ENCODE assay signal across 12 cellular contexts in the genomic region with DNA sequence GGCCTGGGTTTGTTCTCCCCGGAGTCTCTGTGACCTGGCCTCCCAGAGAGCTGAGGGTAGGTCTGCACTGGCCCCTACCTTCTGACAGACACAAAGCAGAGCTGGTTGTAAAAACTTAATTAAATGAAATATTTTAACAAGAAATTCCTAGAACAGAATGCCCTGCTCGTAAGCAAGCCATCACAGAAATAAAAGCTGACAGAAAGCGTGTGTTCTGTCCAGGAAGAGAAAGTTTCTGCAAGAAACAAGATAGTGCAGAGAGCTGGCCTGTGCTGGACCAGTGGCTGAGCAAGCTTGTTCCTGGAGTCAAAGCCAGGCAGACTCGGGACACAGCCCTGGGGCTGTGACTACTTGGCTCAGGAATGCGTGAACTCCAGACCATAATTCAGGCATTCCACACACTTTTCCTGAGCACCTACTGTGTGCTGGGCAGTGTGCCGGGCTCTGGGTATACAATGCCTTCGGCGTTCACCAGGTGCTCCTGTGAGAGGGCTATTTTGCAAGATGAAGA. TPM values are rescaled to one million over a fixed set of nuclear protein-coding genes. Genes with fewer than 3 reads are reported as not detected.
DNase-seq lines count a peak whose midpoint lies in the region; ATAC-seq and TF ChIP-seq lines count a peak whose summit lies in the region.
"Had no signal": no experiment of that assay in that cellular context is flagged by ENCODE, and none has a peak within 500 bp of the region (broad histone marks: within the 10 kb centered on the region; RNA-seq: fewer than 3 reads in every experiment).

No MANE protein-coding gene starts in this region.

- H3K4me1 Mint-ChIP-seq in H9 = peaks cover 0 to 4% of the 10 kb centered on the region in 2 experiments; a peak in 1 of 4 replicates
- H3K4me1 Mint-ChIP-seq in T-cell = no peaks in the 10 kb centered on the region
- H3K4me1 Mint-ChIP-seq: activated naive CD8-positive, alpha-beta T cell treated with anti-CD3 and anti-CD28 coated beads, Interleukin-2, amount 10 ng/mL, durations not matched to agents 7 days and 5 days had no signal

- H2BK120ac ChIP-seq in H9 (ENCODE audit: low read depth, low read length, poor library complexity, severe bottlenecking) = no peak overlapping the region

- no peak overlapping the region for H2AFZ ChIP-seq in H9 (ENCODE audit: low read length)

- H3K27ac ChIP-seq in H9 (ENCODE audit: insufficient read length, low read depth, low read length) (no peak overlapping the region), thoracic aorta (peak overlapping the region; percentile 79 to 83)
- H3K27ac ChIP-seq: right lobe of liver had no signal

- no peaks in the 10 kb centered on the region for H3K23me2 ChIP-seq in H9 (ENCODE audit: insufficient read length, low read depth, low read length, poor library complexity, severe bottlenecking)

- no peak overlapping the region for H3K4me2 ChIP-seq in H9 (ENCODE audit: insufficient read depth, insufficient read length, low read length)

- H3K27me3 Mint-ChIP-seq in H9 (ENCODE audit: low read depth) (no peaks in the 10 kb centered on the region; the same call in none of the 2 replicates), T-cell (peaks cover 6 to 10% of the 10 kb centered on the region in 2 donors)
- H3K27me3 Mint-ChIP-seq: activated naive CD8-positive, alpha-beta T cell treated with anti-CD3 and anti-CD28 coated beads, Interleukin-2, amount 10 ng/mL, durations not matched to agents 7 days and 5 days had no signal

- H4K5ac ChIP-seq in H9 (ENCODE audit: insufficient read length, low read depth, low read length) = no peak overlapping the region

- no peak overlapping the region for H3K14ac ChIP-seq in H9 (ENCODE audit: insufficient read depth, low read length)

- no peak overlapping the region for H2BK12ac ChIP-seq in H9 (ENCODE audit: insufficient read length, low read depth, low read length)

- POLR2A ChIA-PET in T-cell (lab: Charles Lee) = no interaction called here

- H3K4me1 ChIP-seq in H9 (ENCODE audit: insufficient read depth, low read length) (no peaks in the 10 kb centered on the region; the same call in 1 of the 2 replicates), thoracic aorta (ENCODE audit: control insufficient read depth in 1 of 2, low read depth in 2 of 2) (peaks cover 12 to 39% of the 10 kb centered on the region in 2 donors)
- H3K4me1 ChIP-seq: right lobe of liver had no signal

- H3K27me3 ChIP-seq in H9 (ENCODE audit: insufficient read depth, low read length) = no peaks in the 10 kb centered on the region
- H3K27me3 ChIP-seq in thoracic aorta (replicated peaks; ENCODE audit: insufficient read depth) = no peaks in the 10 kb centered on the region
- H3K27me3 ChIP-seq: right lobe of liver had no signal

- ATAC-seq in thoracic aorta (ENCODE audit: insufficient number of reproducible peaks, low FRiP score, low read depth) (peak; percentile 59), HG03095 (IDR thresholded peaks at IDR 0.05; ENCODE audit: unreplicated experiment) (no peak), T-cell (replicated peaks in 1 of 4) (no peak), HG02588 (IDR thresholded peaks at IDR 0.05; ENCODE audit: unreplicated experiment) (no peak)
- ATAC-seq: activated CD8-positive, alpha-beta T cell treated with anti-CD3 and anti-CD28 coated beads, Interleukin-2, amount 10 ng/mL, durations not matched to agents 7 days and 5 days; left colon had no signal

- no peaks in the 10 kb centered on the region for H3K79me2 ChIP-seq in H9 (ENCODE audit: insufficient read depth, low read length)

- CTCF ChIA-PET in T-cell (lab: Charles Lee) = no interaction called here

- no peak overlapping the region for H4K8ac ChIP-seq in H9 (replicated peaks; ENCODE audit: insufficient read length, low read depth, low read length)

- no peak overlapping the region for H2BK15ac ChIP-seq in H9 (ENCODE audit: low read depth, low read length)

- H3K27ac Mint-ChIP-seq in H9 = no peak overlapping the region
- no peak overlapping the region for H3K27ac Mint-ChIP-seq in T-cell
- H3K27ac Mint-ChIP-seq: activated CD8-positive, alpha-beta T cell treated with anti-CD3 and anti-CD28 coated beads, Interleukin-2, amount 10 ng/mL, durations not matched to agents 7 days and 5 days; activated naive CD8-positive, alpha-beta T cell treated with anti-CD3 and anti-CD28 coated beads, Interleukin-2, amount 10 ng/mL, durations not matched to agents 7 days and 5 days had no signal

- no peaks in the 10 kb centered on the region for H4K20me1 ChIP-seq in H9 (ENCODE audit: control insufficient read depth, insufficient read depth, insufficient read length)

- no peak overlapping the region for H3K18ac ChIP-seq in H9 (ENCODE audit: insufficient read length, low read depth, low read length)

- H3K36me3 ChIP-seq in thoracic aorta = no peaks in the 10 kb centered on the region
- H3K36me3 ChIP-seq: right lobe of liver had no signal

- H3K79me1 ChIP-seq in H9 (ENCODE audit: insufficient read depth, low read depth, low read length, poor library complexity, severe bottlenecking) = no peaks in the 10 kb centered on the region

- no peaks in the 10 kb centered on the region for H3K36me3 Mint-ChIP-seq in H9 (ENCODE audit: insufficient read depth in 1 of 3, low read depth in 3 of 3)
- H3K36me3 Mint-ChIP-seq in T-cell = no peaks in the 10 kb centered on the region
- H3K36me3 Mint-ChIP-seq: activated naive CD8-positive, alpha-beta T cell treated with anti-CD3 and anti-CD28 coated beads, Interleukin-2, amount 10 ng/mL, durations not matched to agents 7 days and 5 days had no signal

- H3K4ac ChIP-seq in H9 (ENCODE audit: low read depth, low read length) = no peak overlapping the region

- TF ChIP-seq CTCF in H9 (conservative IDR thresholded peaks at IDR 0.05) (no peak), thoracic aorta (IDR thresholded peaks at IDR 0.05) (no peak)

- H3K9me3 Mint-ChIP-seq in H9 (no peaks in the 10 kb centered on the region), T-cell (no peaks in the 10 kb centered on the region)
- H3K9me3 Mint-ChIP-seq: activated naive CD8-positive, alpha-beta T cell treated with anti-CD3 and anti-CD28 coated beads, Interleukin-2, amount 10 ng/mL, durations not matched to agents 7 days and 5 days had no signal

- WGBS in H9 (ENCODE audit: extremely low coverage, insufficient read length, low lambda C conversion rate) = no CpG with 5 or more reads among the region's 8 CpGs

- DNase-seq in H9 (peak; percentile 46), amniotic epithelial cell (ENCODE audit: low read depth) (peak; percentile 17), islet precursor cell (peak; percentile 96), thoracic aorta (ENCODE audit: low spot score) (peak; percentile 18), NCI-H446 treated with DMSO at 0.1 percent for 48 hours (lab: John Stamatoyannopoulos, UW) (no peak), T-cell (no peak)
- DNase-seq: activated CD8-positive, alpha-beta T cell treated with anti-CD3 and anti-CD28 coated beads, Interleukin-2, amount 10 ng/mL, durations not matched to agents 7 days and 5 days; activated naive CD8-positive, alpha-beta T cell treated with anti-CD3 and anti-CD28 coated beads, Interleukin-2, amount 10 ng/mL, durations not matched to agents 7 days and 5 days; left colon; right lobe of liver had no signal

- no peak overlapping the region for H2AK5ac ChIP-seq in H9 (ENCODE audit: insufficient read length, low read length)

- no peak overlapping the region for H2BK5ac ChIP-seq in H9 (ENCODE audit: insufficient read length, low read length)

- H3K56ac ChIP-seq in H9 (ENCODE audit: insufficient read length, low read depth, low read length) = no peak overlapping the region

- no peaks in the 10 kb centered on the region for H3K9me3 ChIP-seq in H9 (ENCODE audit: control insufficient read depth, low read depth, low read length)
- no peaks in the 10 kb centered on the region for H3K9me3 ChIP-seq in thoracic aorta
- H3K9me3 ChIP-seq: right lobe of liver had no signal

- H3K9ac ChIP-seq in H9 (ENCODE audit: extremely low read depth, insufficient read length, low read length) = no peak overlapping the region

- H3K4me3 ChIP-seq in thoracic aorta = no peak overlapping the region
- H3K4me3 ChIP-seq: right lobe of liver had no signal

- no peak overlapping the region for H3T11ph ChIP-seq in H9 (ENCODE audit: low read length)

- H3K4me3 Mint-ChIP-seq in H9 = no peak overlapping the region
- H3K4me3 Mint-ChIP-seq in T-cell = no peak overlapping the region
- H3K4me3 Mint-ChIP-seq: activated CD8-positive, alpha-beta T cell treated with anti-CD3 and anti-CD28 coated beads, Interleukin-2, amount 10 ng/mL, durations not matched to agents 7 days and 5 days; activated naive CD8-positive, alpha-beta T cell treated with anti-CD3 and anti-CD28 coated beads, Interleukin-2, amount 10 ng/mL, durations not matched to agents 7 days and 5 days had no signal

- H3K23ac ChIP-seq in H9 (ENCODE audit: insufficient read length, low read depth, low read length) = no peak overlapping the region

- H2BK20ac ChIP-seq in H9 (ENCODE audit: low read depth, low read length, poor library complexity, severe bottlenecking) = no peak overlapping the region

- H4K91ac ChIP-seq in H9 (ENCODE audit: insufficient read length, low read depth, low read length) = no peak overlapping the region

RNA-seq across cellular contexts. Expression of a gene that starts 51.6 kb away (rescaled TPM):
- 0.26 TPM in 2 replicates for total RNA-seq in H9 (2021)
- 1 to 10 TPM; 4.7 to 6.1 TPM for total RNA-seq in thoracic aorta
- total RNA-seq in T-cell = 1 to 10 TPM in 3 of 5 donors, not detected in 2; 1.2 to 2.0 (median 1.9) TPM
- total RNA-seq: activated CD8-positive, alpha-beta T cell treated with anti-CD3 and anti-CD28 coated beads, Interleukin-2, amount 10 ng/mL, durations not matched to agents 7 days and 5 days; activated naive CD8-positive, alpha-beta T cell treated with anti-CD3 and anti-CD28 coated beads, Interleukin-2, amount 10 ng/mL, durations not matched to agents 7 days and 5 days had no signal

Comparison
In these comparisons a context has a peak if more than half of its experiments do, and no peak if none do; other contexts are left out.
1. DNase-seq: peak in H9 (single experiment), amniotic epithelial cell (single experiment), islet precursor cell (single experiment) and thoracic aorta (single experiment); none in NCI-H446 treated with DMSO at 0.1 percent for 48 hours (single experiment) and T-cell (0 of 34).